ENCODE assay signal across 23 cellular contexts in the genomic region with DNA sequence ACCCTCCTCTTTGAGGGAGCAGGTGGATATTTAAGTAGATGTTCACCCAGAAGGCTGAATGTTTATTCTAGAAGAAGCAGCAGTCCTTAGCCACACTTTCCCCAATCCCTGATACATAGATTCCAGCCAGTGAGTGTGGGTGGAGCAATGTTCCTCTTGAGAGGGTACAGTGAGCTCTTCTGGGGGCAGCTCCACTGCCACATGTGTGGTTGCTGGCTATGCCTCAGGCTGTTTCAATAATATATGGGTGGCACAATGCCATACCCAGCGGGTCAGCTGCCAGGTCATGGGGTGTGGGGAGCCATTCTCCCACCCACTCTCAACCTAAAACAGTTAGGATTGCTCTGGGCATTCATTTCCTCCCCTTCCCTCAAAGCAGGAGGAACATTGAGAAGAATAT.
"Had no signal": no experiment of that assay in that cellular context is flagged by ENCODE, and none has a peak within 500 bp of the region (broad histone marks: within the 10 kb centered on the region; RNA-seq: fewer than 3 reads in every experiment).

No MANE protein-coding gene starts in this region.

- H3K4me1 Mint-ChIP-seq: activated B cell treated with CpG ODN at 0.5 μM for 24 hours; activated CD4-positive, alpha-beta T cell treated with anti-CD3 and anti-CD28 coated beads, Interleukin-2, amount 10 ng/mL, durations not matched to agents 24 days and 14 days; activated CD8-positive, alpha-beta memory T cell treated with anti-CD3 and anti-CD28 coated beads, Interleukin-2, amount 10 ng/mL, durations not matched to agents 7 days and 5 days; activated naive CD8-positive, alpha-beta T cell treated with anti-CD3 and anti-CD28 coated beads, Interleukin-2, amount 50 U/mL, for 24 hours; central memory CD8-positive, alpha-beta T cell had no signal

- DNase-seq: activated B cell treated with CpG ODN at 0.5 μM for 24 hours; activated CD4-positive, alpha-beta T cell treated with anti-CD3 and anti-CD28 coated beads for 1 hour; activated CD4-positive, alpha-beta T cell treated with anti-CD3 and anti-CD28 coated beads, Interleukin-2, amount 10 ng/mL, durations not matched to agents 24 days and 14 days; activated CD4-positive, alpha-beta T cell treated with anti-CD3 and anti-CD28 coated beads, Interleukin-2, amount 50 U/mL, for 48 hours; activated CD8-positive, alpha-beta memory T cell treated with anti-CD3 and anti-CD28 coated beads, Interleukin-2, amount 10 ng/mL, durations not matched to agents 7 days and 5 days; activated effector memory CD4-positive, alpha-beta T cell treated with anti-CD3 and anti-CD28 coated beads, Interleukin-2, amount 50 U/mL, for 16 hours; activated naive CD4-positive, alpha-beta T cell treated with Interleukin-2 at 50 U/mL for 16 hours; activated naive CD8-positive, alpha-beta T cell treated with anti-CD3 and anti-CD28 coated beads, Interleukin-2, amount 50 U/mL, for 24 hours; activated T-cell treated with anti-CD3 and anti-CD28 coated beads, Interleukin-2, amount 50 U/mL, for 4 hours; amniotic stem cell; NCI-H1048; NCI-H146; NCI-H187 treated with DMSO at 0.1 percent for 48 hours; NCI-H2081 treated with DMSO at 0.1 percent for 48 hours; NCI-H524; Peyer's patch; Right ventricle myocardium superior; SJCRH30 had no signal

- H3K9me3 Mint-ChIP-seq: activated CD4-positive, alpha-beta T cell treated with anti-CD3 and anti-CD28 coated beads, Interleukin-2, amount 10 ng/mL, durations not matched to agents 24 days and 14 days had no signal

- H3K9me3 ChIP-seq: Peyer's patch had no signal

- H3K4me1 ChIP-seq: Peyer's patch, SJCRH30 had no signal

- H3K27ac ChIP-seq: Peyer's patch, RWPE1, SJCRH30 had no signal

- H3K27me3 ChIP-seq: Peyer's patch, SJCRH30 had no signal

- H3K36me3 Mint-ChIP-seq: activated CD8-positive, alpha-beta memory T cell treated with anti-CD3 and anti-CD28 coated beads, Interleukin-2, amount 10 ng/mL, durations not matched to agents 7 days and 5 days; brain had no signal

- H3K27me3 Mint-ChIP-seq: activated naive CD8-positive, alpha-beta T cell treated with anti-CD3 and anti-CD28 coated beads, Interleukin-2, amount 50 U/mL, for 24 hours had no signal

- H3K27ac Mint-ChIP-seq: activated B cell treated with CpG ODN at 0.5 μM for 24 hours; activated CD4-positive, alpha-beta T cell treated with anti-CD3 and anti-CD28 coated beads, Interleukin-2, amount 10 ng/mL, durations not matched to agents 24 days and 14 days; activated CD8-positive, alpha-beta memory T cell treated with anti-CD3 and anti-CD28 coated beads, Interleukin-2, amount 10 ng/mL, durations not matched to agents 7 days and 5 days; activated naive CD4-positive, alpha-beta T cell treated with anti-CD3 and anti-CD28 coated beads, Interleukin-2, amount 50 U/mL, for 72 hours; activated naive CD8-positive, alpha-beta T cell treated with anti-CD3 and anti-CD28 coated beads, Interleukin-2, amount 50 U/mL, for 24 hours; brain; T-helper 1 cell treated with Interleukin-12 subunit alpha and Interleukin-12 subunit beta and Interleukin-4 antibody, amounts not matched to agents 30 μg/mL and 1 μg/mL, for 36 hours had no signal

- H3K4me3 ChIP-seq: Peyer's patch, SJCRH30 had no signal

- H3K36me3 ChIP-seq: Peyer's patch, SJCRH30 had no signal

- H3K4me3 Mint-ChIP-seq: activated B cell treated with CpG ODN at 0.5 μM for 24 hours; activated CD4-positive, alpha-beta T cell treated with anti-CD3 and anti-CD28 coated beads, Interleukin-2, amount 10 ng/mL, durations not matched to agents 24 days and 14 days; activated CD8-positive, alpha-beta memory T cell treated with anti-CD3 and anti-CD28 coated beads, Interleukin-2, amount 10 ng/mL, durations not matched to agents 7 days and 5 days; activated naive CD8-positive, alpha-beta T cell treated with anti-CD3 and anti-CD28 coated beads, Interleukin-2, amount 50 U/mL, for 24 hours; activated T-cell treated with anti-CD3 and anti-CD28 coated beads, Interleukin-2, amount 50 U/mL, for 4 hours; brain; central memory CD8-positive, alpha-beta T cell; T-helper 1 cell treated with Interleukin-12 subunit alpha and Interleukin-12 subunit beta and Interleukin-4 antibody, amounts not matched to agents 30 μg/mL and 1 μg/mL, for 36 hours had no signal
